In the genomic region with DNA sequence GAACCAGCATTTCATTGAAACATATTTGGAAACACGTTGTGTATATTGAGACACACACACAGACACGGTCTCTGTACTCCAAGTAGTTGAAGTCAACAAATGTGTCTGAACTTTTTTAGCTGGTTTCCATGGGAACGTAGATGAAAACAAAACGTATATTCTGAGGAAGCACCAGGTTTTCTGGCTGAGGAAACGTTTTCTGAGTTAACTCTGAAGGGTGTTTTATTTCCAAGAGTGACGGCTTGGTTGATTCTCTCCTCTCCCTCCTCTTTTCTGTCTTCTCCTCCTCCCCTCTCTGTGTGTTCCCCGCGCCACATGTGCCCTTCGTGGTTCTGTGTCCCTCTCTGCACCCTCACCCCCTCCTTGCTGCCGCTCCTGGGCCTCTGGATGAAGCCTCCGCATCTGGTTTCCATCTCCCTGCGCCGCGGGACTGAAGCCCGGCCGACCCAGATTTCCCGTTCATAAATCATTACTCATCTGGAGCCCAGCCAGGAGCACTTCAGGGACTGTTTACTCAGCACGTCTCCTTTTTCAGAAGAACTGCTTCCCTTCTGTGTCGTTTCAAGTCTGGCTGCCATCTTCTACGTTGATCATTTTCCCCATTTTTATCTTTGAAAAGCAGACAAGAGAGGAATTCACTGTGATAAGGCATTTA, we compare ENCODE assay signal across 8 cellular contexts.
DNase-seq lines count a peak whose midpoint lies in the region; ATAC-seq lines count a peak whose summit lies in the region.

No MANE protein-coding gene starts in this region.

- H3K4me3 ChIP-seq in BLaER1 (no peak overlapping the region), mesendoderm (ENCODE audit: low read length) (no peak overlapping the region)

- H2AK5ac ChIP-seq in mesendoderm (ENCODE audit: low read length) = no peak overlapping the region

- H3K56ac ChIP-seq in mesendoderm (ENCODE audit: low read length) = no peak overlapping the region

- no peak overlapping the region for H4K5ac ChIP-seq in mesendoderm (ENCODE audit: low read length)

- peaks cover 9% of the 10 kb centered on the region; the same call in 1 of the 2 replicates for H3K9me3 ChIP-seq in BLaER1

- H3K4me1 ChIP-seq in BLaER1 (peaks cover 11% of the 10 kb centered on the region), mesendoderm (ENCODE audit: control insufficient read depth, low read depth, low read length) (no peaks in the 10 kb centered on the region)

- no peak overlapping the region for H3K23ac ChIP-seq in mesendoderm (ENCODE audit: low read length)

- ATAC-seq in GM18498 (IDR thresholded peaks at IDR 0.05; ENCODE audit: unreplicated experiment) (no peak), HG03457 (IDR thresholded peaks at IDR 0.05; ENCODE audit: unreplicated experiment) (no peak)

- H4K20me1 ChIP-seq in BLaER1 = no peaks in the 10 kb centered on the region

- peak; percentile 95 for DNase-seq in M059J (ENCODE audit: low read depth)
- peak; percentile 80 for DNase-seq in SHP77 treated with DMSO at 0.1 percent for 48 hours (lab: John Stamatoyannopoulos, UW)
- peak; percentile 97 for DNase-seq in dermis blood vessel endothelial cell
- DNase-seq in mesendoderm = peak; percentile 45
- peak; percentile 59 for DNase-seq in stimulated activated CD8-positive, alpha-beta memory T cell treated with anti-CD3 and anti-CD28 coated beads, Interleukin-4, amount 100 ng/mL, for 48 hours

- no peak overlapping the region for H2BK15ac ChIP-seq in mesendoderm (replicated peaks; ENCODE audit: low read depth)

- H3K27me3 ChIP-seq in BLaER1 = peaks cover 22% of the 10 kb centered on the region
- H3K27me3 ChIP-seq in mesendoderm (ENCODE audit: insufficient read depth, low read length, poor library complexity) = no peaks in the 10 kb centered on the region

- no peak overlapping the region for H3K9ac ChIP-seq in BLaER1
- H3K9ac ChIP-seq in mesendoderm (ENCODE audit: low read length) = no peak overlapping the region

- H4K8ac ChIP-seq in mesendoderm (ENCODE audit: low read depth, low read length) = no peak overlapping the region

- no peak overlapping the region for H3K18ac ChIP-seq in mesendoderm (ENCODE audit: low read length)

- H3K36me3 ChIP-seq in BLaER1 (no peaks in the 10 kb centered on the region), mesendoderm (ENCODE audit: control insufficient read depth, insufficient read depth, low read length) (no peaks in the 10 kb centered on the region)

- no peak overlapping the region for H3K4ac ChIP-seq in mesendoderm (ENCODE audit: low read depth, low read length)

- H3K4me2 ChIP-seq in BLaER1 (peak overlapping the region; percentile 62), mesendoderm (ENCODE audit: low read length) (no peak overlapping the region)

- no peaks in the 10 kb centered on the region for H3K79me1 ChIP-seq in mesendoderm (ENCODE audit: low read length)

- H3K27ac ChIP-seq in BLaER1 (no peak overlapping the region), mesendoderm (ENCODE audit: low read depth, low read length) (no peak overlapping the region)

- no peak overlapping the region for H2BK5ac ChIP-seq in mesendoderm (ENCODE audit: low read length)

- H3K79me2 ChIP-seq in mesendoderm (ENCODE audit: control insufficient read depth, insufficient read depth, low read length) = no peaks in the 10 kb centered on the region

- WGBS in mesendoderm (ENCODE audit: extremely low coverage, insufficient coverage, low lambda C conversion rate) = no CpG with 5 or more reads among the region's 20 CpGs

- no peak overlapping the region for H2BK120ac ChIP-seq in mesendoderm (ENCODE audit: low read depth, low read length)

Comparison
In these comparisons a context has a peak if more than half of its experiments do, and no peak if none do; other contexts are left out.
1. DNase-seq: peak in every context shown above with its lines; median percentile 97 in dermis blood vessel endothelial cell; 95 in M059J; 80 in SHP77 treated with DMSO at 0.1 percent for 48 hours; 59 in stimulated activated CD8-positive, alpha-beta memory T cell treated with anti-CD3 and anti-CD28 coated beads, Interleukin-4, amount 100 ng/mL, for 48 hours; 45 in mesendoderm.